8 cellular contexts compared by ENCODE assay signal in the genomic region with DNA sequence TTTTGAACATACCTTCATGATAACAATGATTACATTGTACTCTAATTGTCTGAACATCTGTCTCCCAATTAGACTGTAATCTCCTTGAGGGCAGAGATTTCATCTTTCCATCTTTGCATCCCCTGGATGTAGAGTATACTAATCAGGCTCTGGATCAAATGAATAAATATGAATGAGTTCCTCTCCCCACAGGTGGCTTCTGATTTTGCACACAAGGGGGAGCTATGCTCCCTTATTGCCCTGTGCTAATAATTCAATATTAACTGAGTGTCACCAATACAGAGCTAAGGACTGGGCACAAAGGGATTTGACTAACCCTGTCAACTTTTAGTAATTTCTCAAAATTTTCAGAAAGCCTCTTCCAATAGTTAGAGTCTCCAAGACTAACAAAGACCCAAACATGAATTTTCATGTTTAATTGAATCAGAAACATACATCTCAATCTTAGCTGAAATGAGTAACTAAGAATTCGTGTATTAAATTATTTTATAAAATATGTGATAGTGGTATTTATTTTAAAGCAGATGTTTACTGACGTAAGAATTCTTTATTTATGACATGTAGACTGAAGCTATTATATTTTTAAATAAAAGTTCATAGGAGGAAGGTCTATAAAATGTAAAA. TPM values are rescaled to one million over a fixed set of nuclear protein-coding genes. Genes with fewer than 3 reads are reported as not detected.
DNase-seq lines count a peak whose midpoint lies in the region; ATAC-seq, FAIRE-seq and TF ChIP-seq lines count a peak whose summit lies in the region.

No MANE protein-coding gene starts in this region.

- no peak for ATAC-seq in GM21447 (IDR thresholded peaks at IDR 0.05; ENCODE audit: unreplicated experiment)

- DNase-seq in NCI-H510A treated with DMSO at 0.1 percent for 48 hours (lab: John Stamatoyannopoulos, UW), result peak; percentile 24
- no peak for DNase-seq in NCI-H510A (lab: John Stamatoyannopoulos, UW)
- DNase-seq in HuH-7 (ENCODE audit: low spot score), result peak; percentile 62
- DNase-seq in frontal cortex (ENCODE audit: low spot score in 2 of 2), result no peak
- DNase-seq in uterus, result no peak
- DNase-seq in islet precursor cell, result no peak

- H3K4me3 ChIP-seq in WI38 (ENCODE audit: low read depth, low read length) (no peak overlapping the region), uterus (no peak overlapping the region)

- FAIRE-seq in frontal cortex (lab: Jason Lieb, UNC), result peak; percentile 64

- no peaks in the 10 kb centered on the region for H3K4me1 ChIP-seq in uterus

- TF ChIP-seq CTCF in WI38 (IDR thresholded peaks at IDR 0.05; ENCODE audit: low read depth, low read length), result peak; percentile 41; the same call in 1 of the 2 replicates
- peak in 3 of 4 experiments; percentile 27 to 34 (median 32) for TF ChIP-seq CTCF in uterus (IDR thresholded peaks at IDR 0.05)

- intact Hi-C loops in uterus (cut with DNase I; ENCODE audit: low total_unique reads), result no loop called here

- no peaks in the 10 kb centered on the region for H3K36me3 ChIP-seq in uterus

- H3K27me3 ChIP-seq in uterus, result peaks cover 0 to 3% of the 10 kb centered on the region in 2 donors

- H3K27ac ChIP-seq in uterus, result no peak overlapping the region

- H3K9me3 ChIP-seq in uterus, result no peaks in the 10 kb centered on the region

- no peak for TF ChIP-seq POLR2A in uterus (IDR thresholded peaks at IDR 0.05)

RNA-seq across cellular contexts. Expression of gene DUOXA1, which starts 3.0 kb away (rescaled TPM):
- total RNA-seq in frontal cortex (not detected), uterus (1 to 10 TPM in 2 of 4 donors, not detected in 2; 1.4 to 2.5 TPM)

RNA-seq across cellular contexts. Expression of gene DUOX1, which starts 3.1 kb away (rescaled TPM):
- not detected for total RNA-seq in frontal cortex
- total RNA-seq in uterus, result 1 to 10 TPM in 1 of 4 donors, under 1 TPM in 2, not detected in 1; 0.24 to 1.3 (median 0.26) TPM

RNA-seq across cellular contexts. Expression of gene DUOXA2, which starts 12.5 kb away (rescaled TPM):
- total RNA-seq in frontal cortex, result not detected
- not detected for total RNA-seq in uterus

RNA-seq across cellular contexts. Expression of gene DUOX2, which starts 12.7 kb away (rescaled TPM):
- total RNA-seq in frontal cortex (not detected), uterus (under 1 TPM in 3 of 4 donors, not detected in 1; under 0.01 to 0.70 (median under 0.01) TPM)

Comparison
In these comparisons a context has a peak if more than half of its experiments do, and no peak if none do; other contexts are left out.
1. DNase-seq: peak in NCI-H510A treated with DMSO at 0.1 percent for 48 hours (single experiment) and HuH-7 (single experiment); none in NCI-H510A (single experiment), frontal cortex (0 of 2), uterus (0 of 2) and islet precursor cell (single experiment).